8 cellular contexts compared by ENCODE assay signal in the genomic region with DNA sequence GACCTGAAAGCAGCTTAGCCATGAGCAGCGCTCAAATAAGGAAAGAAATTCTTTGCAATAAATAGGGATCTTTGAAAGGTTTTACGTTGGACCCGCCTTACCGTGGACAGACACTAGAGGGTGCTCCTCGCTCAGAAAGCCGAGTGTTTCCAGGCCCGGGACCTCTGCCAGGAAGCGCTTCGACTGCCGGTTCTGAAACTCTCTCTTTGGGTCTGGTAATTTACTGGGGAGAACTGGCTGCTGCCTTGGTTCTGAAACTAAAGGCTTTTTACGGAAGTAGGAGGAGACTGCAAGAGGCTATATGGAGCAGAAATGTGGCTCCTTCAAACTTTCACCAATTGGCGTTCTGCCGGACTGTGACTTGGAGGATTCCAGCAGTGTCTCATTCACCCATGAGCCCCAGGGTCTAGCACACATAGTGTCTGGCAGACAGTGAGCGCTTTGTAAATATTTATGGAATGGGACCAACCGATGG. TPM values are rescaled to one million over a fixed set of nuclear protein-coding genes. Genes with fewer than 3 reads are reported as not detected.
DNase-seq lines count a peak whose midpoint lies in the region; TF ChIP-seq lines count a peak whose summit lies in the region.

No MANE protein-coding gene starts in this region.

- H3K27me3 Mint-ChIP-seq in Caco-2 (ENCODE audit: insufficient read depth, unreplicated experiment): peaks cover 2% of the 10 kb centered on the region

- TF ChIP-seq CTCF in Caco-2 (IDR thresholded peaks at IDR 0.05; ENCODE audit: insufficient read depth in 1 of 2, low read depth in 1 of 2, low read length in 1 of 2, severe bottlenecking in 1 of 2, unreplicated experiment in 1 of 2): peak; percentile 99
- TF ChIP-seq CTCF in RWPE1 (conservative IDR thresholded peaks at IDR 0.05; ENCODE audit: low read depth): peak; percentile 93
- TF ChIP-seq CTCF in neutrophil (IDR thresholded peaks at IDR 0.05): peak; percentile 29

- no TSS peak for BruUV-seq in Caco-2 (replicated peaks; lab: Mats Ljungman, UMichigan)

- peak overlapping the region; percentile 58 for H3K4me3 Mint-ChIP-seq in Caco-2 (ENCODE audit: unreplicated experiment)

- no peaks in the 10 kb centered on the region for H3K27me3 ChIP-seq in Caco-2 (replicated peaks; ENCODE audit: control insufficient read depth, insufficient read depth, low read length)
- H3K27me3 ChIP-seq in neutrophil: peaks cover 94% of the 10 kb centered on the region
- peaks cover 14 to 19% of the 10 kb centered on the region in 2 donors for H3K27me3 ChIP-seq in stomach smooth muscle (ENCODE audit: control insufficient read depth in 1 of 2, insufficient read depth in 2 of 2, low read length in 2 of 2)

- H3K4me3 ChIP-seq in Caco-2 (ENCODE audit: low read depth, low read length) (peak overlapping the region; percentile 23), neutrophil (ENCODE audit: low read depth in 1 of 2, low read length in 1 of 2) (no peak overlapping the region), stomach smooth muscle (ENCODE audit: low read length in 2 of 2) (peak overlapping the region; percentile 60 to 67)

- peak; percentile 86 to 94 for DNase-seq in Caco-2
- DNase-seq in HuH-7 (ENCODE audit: low spot score): peak; percentile 59
- DNase-seq in RWPE1 (ENCODE audit: low spot score): peak; percentile 63
- DNase-seq in activated gamma-delta T cell treated with anti-CD3 and anti-CD28 coated beads, Interleukin-2, amount 50 U/mL, for 16 hours (ENCODE audit: low read depth): peak; percentile 48
- DNase-seq in germinal center (ENCODE audit: low spot score): peak; percentile 71
- DNase-seq in cortex of kidney (lab: John Stamatoyannopoulos, UW): no peak

- no peaks in the 10 kb centered on the region for H3K4me1 ChIP-seq in Caco-2
- peaks cover 0 to 3% of the 10 kb centered on the region in 2 experiments for H3K4me1 ChIP-seq in neutrophil (ENCODE audit: control insufficient read depth in 1 of 2, insufficient read depth in 1 of 2, low read depth in 1 of 2, low read length in 1 of 2)
- no peaks in the 10 kb centered on the region for H3K4me1 ChIP-seq in stomach smooth muscle (ENCODE audit: control insufficient read depth, insufficient read depth, low read length)

- CTCF ChIA-PET in Caco-2 (lab: Charles Lee): interaction anchor here (0.5 to 2.3 kb wide), 51 partner anchors 8 to 572 kb away, joined by 3 to 77 read pairs (median 5); a partner anchor contains a TSS
- CTCF ChIA-PET in RWPE1 (lab: Yijun Ruan, JAX): interaction anchor here (0.6 to 4.5 kb wide), 18 partner anchors 8 to 593 kb away, joined by 3 to 16 read pairs (median 5); a partner anchor contains a TSS

- H3K36me3 Mint-ChIP-seq in Caco-2 (ENCODE audit: insufficient read depth, unreplicated experiment): no peaks in the 10 kb centered on the region

- peaks cover 5% of the 10 kb centered on the region for H3K4me1 Mint-ChIP-seq in Caco-2 (ENCODE audit: low read depth, unreplicated experiment)

- H3K9ac ChIP-seq in stomach smooth muscle (ENCODE audit: low read length in 2 of 2): peak overlapping the region in 1 of 2 donors; percentile 35

- H3K27ac Mint-ChIP-seq in Caco-2 (ENCODE audit: unreplicated experiment): peak overlapping the region; percentile 11

- POLR2A ChIA-PET in Caco-2 (lab: Charles Lee) (interaction anchor here (0.6 kb wide), 2 partner anchors 213 to 836 kb away, joined by 3 to 4 read pairs; no protein-coding TSS in a partner anchor), RWPE1 (lab: Yijun Ruan, JAX; ENCODE audit: low non-redundant PET) (no interaction called here)

- H3K36me3 ChIP-seq in Caco-2 (ENCODE audit: control insufficient read depth, insufficient read depth, low read length): no peaks in the 10 kb centered on the region
- H3K36me3 ChIP-seq in neutrophil: no peaks in the 10 kb centered on the region
- H3K36me3 ChIP-seq in stomach smooth muscle (ENCODE audit: control insufficient read depth in 2 of 2, insufficient read depth in 2 of 2, low read length in 2 of 2): no peaks in the 10 kb centered on the region

- H3K9me3 Mint-ChIP-seq in Caco-2 (ENCODE audit: unreplicated experiment): no peaks in the 10 kb centered on the region

- H3K27ac ChIP-seq in RWPE1 (no peak overlapping the region), neutrophil (no peak overlapping the region), stomach smooth muscle (ENCODE audit: low read length) (no peak overlapping the region)

- no peaks in the 10 kb centered on the region for H3K9me3 ChIP-seq in Caco-2
- no peaks in the 10 kb centered on the region for H3K9me3 ChIP-seq in neutrophil
- H3K9me3 ChIP-seq in stomach smooth muscle (ENCODE audit: control insufficient read depth in 2 of 2, low read length in 2 of 2): no peaks in the 10 kb centered on the region

- intact Hi-C loops in Caco-2 (cut with micrococcal nuclease; ENCODE audit: unreplicated experiment): loop anchor here (1.0 to 10.0 kb wide), 6 partner anchors 53 to 363 kb away; no protein-coding TSS in a partner anchor

RNA-seq across cellular contexts. Expression of a gene that starts 45.6 kb away (rescaled TPM):
- total RNA-seq in Caco-2 (2022): 4.5 and 5.4 TPM in 2 replicates

RNA-seq across cellular contexts. Expression of a gene that starts 50.6 kb away (rescaled TPM):
- not detected in 2 replicates for total RNA-seq in Caco-2 (2022)

RNA-seq across cellular contexts. Expression of a gene that starts 51.3 kb away (rescaled TPM):
- not detected in 2 replicates for total RNA-seq in Caco-2 (2022)

RNA-seq across cellular contexts. Expression of a gene that starts 56.6 kb away (rescaled TPM):
- total RNA-seq in Caco-2 (2022): 0.39 and 1.2 TPM in 2 replicates

RNA-seq across cellular contexts. Expression of a gene that starts 56.8 kb away (rescaled TPM):
- 4.3 and 5.5 TPM in 2 replicates for total RNA-seq in Caco-2 (2022)

Comparison
In these comparisons a context has a peak if more than half of its experiments do, and no peak if none do; other contexts are left out.
1. H3K4me3 ChIP-seq: peak in Caco-2 (single experiment) and stomach smooth muscle (2 of 2); none in neutrophil (0 of 2).
2. CTCF ChIP-seq: peak in every context shown above with its lines; median percentile 99 in Caco-2; 93 in RWPE1; 29 in neutrophil.